Comparison of ENCODE assay signal across 19 cellular contexts in genomic region chr16:89898201-89898967, GRCh38. TPM values are rescaled to one million over a fixed set of nuclear protein-coding genes. Genes with fewer than 3 reads are reported as not detected.
DNase-seq lines count a peak whose midpoint lies in the region; ATAC-seq, FAIRE-seq and TF ChIP-seq lines count a peak whose summit lies in the region.
"Had no signal": no experiment of that assay in that cellular context is flagged by ENCODE, and none has a peak within 500 bp of the region (broad histone marks: within the 10 kb centered on the region; RNA-seq: fewer than 3 reads in every experiment).

No MANE protein-coding gene starts in this region.

- no peaks in the 10 kb centered on the region for H3K27me3 Mint-ChIP-seq in effector memory CD8-positive, alpha-beta T cell
- no peaks in the 10 kb centered on the region for H3K27me3 Mint-ChIP-seq in natural killer cell (ENCODE audit: low read depth in 2 of 2)
- no peaks in the 10 kb centered on the region for H3K27me3 Mint-ChIP-seq in stimulated activated naive B cell treated with anti-CD40 and anti-IgM and Interleukin-4, amounts not matched to agents 10 μg/mL and 1 μg/mL and 100 μg/mL, for 72 hours

- no peak overlapping the region for H3K4me3 ChIP-seq in OCI-LY7 (ENCODE audit: low read depth, low read length, poor library complexity, severe bottlenecking)

- H3K27ac Mint-ChIP-seq in effector memory CD8-positive, alpha-beta T cell = peak overlapping the region; percentile 6 to 16
- peak overlapping the region; percentile 65 to 68 for H3K27ac Mint-ChIP-seq in natural killer cell
- peak overlapping the region; percentile 1 for H3K27ac Mint-ChIP-seq in stimulated activated naive B cell treated with anti-CD40 and anti-IgM and Interleukin-4, amounts not matched to agents 10 μg/mL and 1 μg/mL and 100 μg/mL, for 72 hours
- H3K27ac Mint-ChIP-seq: CD8-positive, alpha-beta T cell had no signal

- H3K4me1 Mint-ChIP-seq in effector memory CD8-positive, alpha-beta T cell (ENCODE audit: low read depth in 2 of 2) = peaks cover 0 to 3% of the 10 kb centered on the region in 2 donors
- H3K4me1 Mint-ChIP-seq in natural killer cell = peaks cover 5 to 6% of the 10 kb centered on the region in 2 donors
- peaks cover 0 to 2% of the 10 kb centered on the region in 2 donors for H3K4me1 Mint-ChIP-seq in stimulated activated naive B cell treated with anti-CD40 and anti-IgM and Interleukin-4, amounts not matched to agents 10 μg/mL and 1 μg/mL and 100 μg/mL, for 72 hours

- ATAC-seq in Right ventricle myocardium inferior = no peak
- ATAC-seq in Right ventricle myocardium superior (ENCODE audit: poor library complexity) = no peak
- ATAC-seq in effector memory CD8-positive, alpha-beta T cell (replicated peaks) = no peak
- peak; percentile 46 to 56 (median 50) for ATAC-seq in natural killer cell
- no peak for ATAC-seq in stimulated activated naive B cell treated with anti-CD40 and anti-IgM and Interleukin-4, amounts not matched to agents 10 μg/mL and 1 μg/mL and 100 μg/mL, for 72 hours (replicated peaks)
- no peak for ATAC-seq in HG02885 (IDR thresholded peaks at IDR 0.05; ENCODE audit: poor library complexity, unreplicated experiment)
- ATAC-seq: CD8-positive, alpha-beta T cell; PC-3 had no signal

- TF ChIP-seq CTCF in natural killer cell (IDR thresholded peaks at IDR 0.05) (no peak), OCI-LY7 (conservative IDR thresholded peaks at IDR 0.05; ENCODE audit: low read length) (no peak)

- H3K27ac ChIP-seq in OCI-LY7 (ENCODE audit: low read depth, low read length, poor library complexity, severe bottlenecking) = no peak overlapping the region

- BruUV-seq in OCI-LY7 (replicated peaks; lab: Mats Ljungman, UMichigan) = no TSS peak

- H3K79me2 ChIP-seq in OCI-LY7 (ENCODE audit: insufficient read depth, low read depth, low read length) = no peaks in the 10 kb centered on the region

- H4K20me1 ChIP-seq in OCI-LY7 (ENCODE audit: insufficient read depth, low read length) = no peaks in the 10 kb centered on the region

- no peaks in the 10 kb centered on the region for H3K4me1 ChIP-seq in OCI-LY7 (ENCODE audit: insufficient read depth, low read length, poor library complexity, severe bottlenecking)

- H2AFZ ChIP-seq in OCI-LY7 (ENCODE audit: low read length) = no peak overlapping the region

- H3K36me3 ChIP-seq in OCI-LY7 (ENCODE audit: insufficient read depth, low read length) = peaks cover 83% of the 10 kb centered on the region

- intact Hi-C loops in Right ventricle myocardium inferior (cut with DNase I) (no loop called here), Right ventricle myocardium superior (cut with DNase I) (no loop called here), natural killer cell (cut with micrococcal nuclease) (no loop called here), OCI-LY7 (cut with micrococcal nuclease; ENCODE audit: unreplicated experiment) (no loop called here)

- FAIRE-seq in HTR-8/SVneo (lab: Jason Lieb, UNC) = no peak
- FAIRE-seq: D721Med had no signal

- H3K36me3 Mint-ChIP-seq in effector memory CD8-positive, alpha-beta T cell (ENCODE audit: insufficient read depth) = peaks cover 79% of the 10 kb centered on the region
- H3K36me3 Mint-ChIP-seq in natural killer cell = peaks cover 6% of the 10 kb centered on the region
- H3K36me3 Mint-ChIP-seq in stimulated activated naive B cell treated with anti-CD40 and anti-IgM and Interleukin-4, amounts not matched to agents 10 μg/mL and 1 μg/mL and 100 μg/mL, for 72 hours = peaks cover 38 to 40% of the 10 kb centered on the region in 2 donors

- DNase-seq in Right ventricle myocardium inferior (ENCODE audit: missing footprints) (peak; percentile 56), Right ventricle myocardium superior (no peak), natural killer cell (no peak), OCI-LY7 (ENCODE audit: low spot score) (no peak), HTR-8/SVneo (ENCODE audit: insufficient read length, low spot score) (no peak)
- DNase-seq in effector memory CD8-positive, alpha-beta T cell = no peak
- DNase-seq in stimulated activated naive B cell treated with anti-CD40 and anti-IgM and Interleukin-4, amounts not matched to agents 10 μg/mL and 1 μg/mL and 100 μg/mL, for 72 hours = no peak
- DNase-seq: 8988T; CD8-positive, alpha-beta T cell; DMS79; GOT3; MV-4-11; NCI-H1417; NCI-H1930; NCI-H510A; NCI-H774; PC-3 had no signal

- CTCF ChIA-PET in OCI-LY7 (lab: Charles Lee; ENCODE audit: unreplicated experiment) = no interaction called here

- H3K4me2 ChIP-seq in OCI-LY7 (ENCODE audit: low read length) = no peak overlapping the region

- no peaks in the 10 kb centered on the region for H3K9me3 Mint-ChIP-seq in effector memory CD8-positive, alpha-beta T cell
- no peaks in the 10 kb centered on the region for H3K9me3 Mint-ChIP-seq in natural killer cell
- no peaks in the 10 kb centered on the region for H3K9me3 Mint-ChIP-seq in stimulated activated naive B cell treated with anti-CD40 and anti-IgM and Interleukin-4, amounts not matched to agents 10 μg/mL and 1 μg/mL and 100 μg/mL, for 72 hours
- H3K9me3 Mint-ChIP-seq: CD8-positive, alpha-beta T cell had no signal

- POLR2A ChIA-PET in OCI-LY7 (lab: Charles Lee) = no interaction called here

- H3K9me3 ChIP-seq in OCI-LY7 (ENCODE audit: low read length) = no peaks in the 10 kb centered on the region

- no peaks in the 10 kb centered on the region for H3K9me2 ChIP-seq in OCI-LY7 (ENCODE audit: insufficient read depth, low read length)

- no peak overlapping the region for H3K4me3 Mint-ChIP-seq in effector memory CD8-positive, alpha-beta T cell
- H3K4me3 Mint-ChIP-seq in natural killer cell = peak overlapping the region; percentile 67
- no peak overlapping the region for H3K4me3 Mint-ChIP-seq in stimulated activated naive B cell treated with anti-CD40 and anti-IgM and Interleukin-4, amounts not matched to agents 10 μg/mL and 1 μg/mL and 100 μg/mL, for 72 hours
- H3K4me3 Mint-ChIP-seq: CD8-positive, alpha-beta T cell had no signal

RNA-seq across cellular contexts. Expression of gene MC1R, which starts 20.3 kb away (rescaled TPM):
- 1.5 TPM for total RNA-seq in Right ventricle myocardium inferior
- total RNA-seq in Right ventricle myocardium superior = 1.1 TPM
- 10 to 100 TPM; 12.3 to 22.2 (median 13.7) TPM for total RNA-seq in natural killer cell
- total RNA-seq in OCI-LY7 (2014; rRNA removed; shearing (Covaris generic)) = 7.3 and 8.3 TPM in 2 replicates
- 22.3 and 23.8 TPM in 2 replicates for total RNA-seq in OCI-LY7 (2022)

RNA-seq across cellular contexts. Expression of gene TUBB3, which starts 24.8 kb away (rescaled TPM):
- total RNA-seq in Right ventricle myocardium inferior (2.8 TPM), Right ventricle myocardium superior (1.8 TPM), natural killer cell (1 to 10 TPM; 1.1 to 1.3 (median 1.2) TPM), OCI-LY7 (2022) (118 and 192 TPM in 2 replicates)
- total RNA-seq in OCI-LY7 (2014; rRNA removed; shearing (Covaris generic)) = 59.6 and 63.7 TPM in 2 replicates

RNA-seq across cellular contexts. Expression of gene TCF25, which starts 25.0 kb away (rescaled TPM):
- total RNA-seq in Right ventricle myocardium inferior (82.2 TPM), Right ventricle myocardium superior (83.2 TPM), natural killer cell (100 to 1,000 TPM; 509 to 682 (median 567) TPM), OCI-LY7 (2022) (255 and 263 TPM in 2 replicates)
- total RNA-seq in OCI-LY7 (2014; rRNA removed; shearing (Covaris generic)) = 120 and 141 TPM in 2 replicates

RNA-seq across cellular contexts. Expression of gene DEF8, which starts 50.2 kb away (rescaled TPM):
- total RNA-seq in Right ventricle myocardium inferior = 40.5 TPM
- 46.7 TPM for total RNA-seq in Right ventricle myocardium superior
- total RNA-seq in natural killer cell = 10 to 100 TPM; 43.0 to 60.3 (median 50.1) TPM
- total RNA-seq in OCI-LY7 (2014; rRNA removed; shearing (Covaris generic)) = 222 and 292 TPM in 2 replicates
- total RNA-seq in OCI-LY7 (2022) = 295 and 380 TPM in 2 replicates

Comparison
In these comparisons a context has a peak if more than half of its experiments do, and no peak if none do; other contexts are left out.
1. ATAC-seq: peak in natural killer cell (3 of 3); none in Right ventricle myocardium inferior (single experiment), Right ventricle myocardium superior (single experiment), effector memory CD8-positive, alpha-beta T cell (single experiment), stimulated activated naive B cell treated with anti-CD40 and anti-IgM and Interleukin-4, amounts not matched to agents 10 μg/mL and 1 μg/mL and 100 μg/mL, for 72 hours (0 of 2) and HG02885 (single experiment).
2. H3K27ac Mint-ChIP-seq: peak in every context shown above with its lines; median percentile 66 in natural killer cell; 11 in effector memory CD8-positive, alpha-beta T cell; 1 in stimulated activated naive B cell treated with anti-CD40 and anti-IgM and Interleukin-4, amounts not matched to agents 10 μg/mL and 1 μg/mL and 100 μg/mL, for 72 hours.
3. RNA of gene TUBB3, which starts 24.8 kb away (total RNA-seq): 59.6 to 192 TPM in OCI-LY7; 2.8 TPM in Right ventricle myocardium inferior (single experiment), 1.8 TPM in Right ventricle myocardium superior (single experiment) and 1.1 to 1.3 TPM in natural killer cell; every median in the first group is over 10 times any median in the second.